ENCODE assay signal across 1 cellular context in genomic region chr10:84139126-84140035, GRCh38.
TF ChIP-seq lines count a peak whose summit lies in the region.

A gene with protein sequence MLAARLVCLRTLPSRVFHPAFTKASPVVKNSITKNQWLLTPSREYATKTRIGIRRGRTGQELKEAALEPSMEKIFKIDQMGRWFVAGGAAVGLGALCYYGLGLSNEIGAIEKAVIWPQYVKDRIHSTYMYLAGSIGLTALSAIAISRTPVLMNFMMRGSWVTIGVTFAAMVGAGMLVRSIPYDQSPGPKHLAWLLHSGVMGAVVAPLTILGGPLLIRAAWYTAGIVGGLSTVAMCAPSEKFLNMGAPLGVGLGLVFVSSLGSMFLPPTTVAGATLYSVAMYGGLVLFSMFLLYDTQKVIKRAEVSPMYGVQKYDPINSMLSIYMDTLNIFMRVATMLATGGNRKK (plus strand): TSS chr10:84139509. CDS start chr10:84141501, 1,992 bp downstream.

TF ChIP-seq in HepG2, 621 proteins besides CTCF, POLR2A, EP300 and RAD21 (continued from another document and continues in another):
- TF ChIP-seq KLF6 (CRISPR knock-in tag; IDR thresholded peaks at IDR 0.05) (0 out of 2 replicates have a peak, but pooled peaks have one; percentile 29), ZNF143 (CRISPR knock-in tag; IDR thresholded peaks at IDR 0.05) (0 out of 2 replicates have a peak, but pooled peaks have one; percentile 40), NFE2 (CRISPR knock-in tag; IDR thresholded peaks at IDR 0.05) (peak; percentile 91), ZNF503 (CRISPR knock-in tag; IDR thresholded peaks at IDR 0.05) (peak; percentile 86), POLR2AphosphoS2 (IDR thresholded peaks at IDR 0.05; ENCODE audit: low read depth, low read length) (0 out of 2 replicates have a peak, but pooled peaks have one; percentile 43), RBFOX2 (IDR thresholded peaks at IDR 0.05; ENCODE audit: low read depth, low read length) (peak; percentile 97), ZNF556 (CRISPR knock-in tag; IDR thresholded peaks at IDR 0.05; ENCODE audit: borderline replicate concordance) (peak; percentile 72; the same call in 1 of the 2 replicates), FUBP1 (CRISPR knock-in tag; IDR thresholded peaks at IDR 0.05; ENCODE audit: borderline replicate concordance) (no peak), ZNF121 (CRISPR knock-in tag; IDR thresholded peaks at IDR 0.05) (no peak), CHD2 (IDR thresholded peaks at IDR 0.05; ENCODE audit: low read depth, low read length) (no peak), GABPB1 (CRISPR knock-in tag; IDR thresholded peaks at IDR 0.05) (peak; percentile 98), ZNF644 (CRISPR knock-in tag; IDR thresholded peaks at IDR 0.05; ENCODE audit: low read depth) (no peak), ZNF615 (CRISPR knock-in tag; IDR thresholded peaks at IDR 0.05; ENCODE audit: borderline replicate concordance) (no peak), ZFAT (CRISPR knock-in tag; conservative IDR thresholded peaks at IDR 0.05) (0 out of 2 replicates have a peak, but pooled peaks have one; percentile 45), HOXA3 (CRISPR knock-in tag; IDR thresholded peaks at IDR 0.05) (peak; percentile 99), ZFP1 (CRISPR knock-in tag; IDR thresholded peaks at IDR 0.05) (no peak; the same call in 1 of the 2 replicates), ZNF335 (CRISPR knock-in tag; IDR thresholded peaks at IDR 0.05) (peak; percentile 31; the same call in 1 of the 2 replicates), NFIB (CRISPR knock-in tag; IDR thresholded peaks at IDR 0.05; ENCODE audit: borderline replicate concordance) (no peak), ZNF253 (CRISPR knock-in tag; IDR thresholded peaks at IDR 0.05; ENCODE audit: borderline replicate concordance) (no peak), PRMT3 (CRISPR knock-in tag; IDR thresholded peaks at IDR 0.05; ENCODE audit: borderline replicate concordance, low read depth) (no peak), ZNF652 (CRISPR knock-in tag; IDR thresholded peaks at IDR 0.05; ENCODE audit: borderline replicate concordance, low read depth) (no peak; the same call in 1 of the 2 replicates), XBP1 (CRISPR knock-in tag; IDR thresholded peaks at IDR 0.05) (peak; percentile 61; the same call in 1 of the 2 replicates), TARDBP (CRISPR knock-in tag; IDR thresholded peaks at IDR 0.05) (peak; percentile 89), TRIM24 (CRISPR knock-in tag; IDR thresholded peaks at IDR 0.05) (no peak), NKX3-1 (CRISPR knock-in tag; IDR thresholded peaks at IDR 0.05) (peak; percentile 56; the same call in 1 of the 2 replicates), RXRB (CRISPR knock-in tag; IDR thresholded peaks at IDR 0.05; ENCODE audit: borderline replicate concordance) (peak; percentile 58), ZBTB40 (IDR thresholded peaks at IDR 0.05) (no peak), ZBTB40 (CRISPR knock-in tag; IDR thresholded peaks at IDR 0.05) (peak; percentile 72), RARA (CRISPR knock-in tag; IDR thresholded peaks at IDR 0.05) (no peak), RBAK (CRISPR knock-in tag; IDR thresholded peaks at IDR 0.05) (no peak), AGO2 (optimal IDR thresholded peaks at IDR 0.05; ENCODE audit: low read depth, low read length) (peak; percentile 86), KDM5B (CRISPR knock-in tag; IDR thresholded peaks at IDR 0.05; ENCODE audit: borderline replicate concordance) (peak; percentile 94; the same call in 1 of the 2 replicates), KMT2B (CRISPR knock-in tag; IDR thresholded peaks at IDR 0.05) (peak; percentile 82), ELF4 (CRISPR knock-in tag; IDR thresholded peaks at IDR 0.05; ENCODE audit: borderline replicate concordance) (no peak), ZSCAN9 (CRISPR knock-in tag; IDR thresholded peaks at IDR 0.05; ENCODE audit: borderline replicate concordance) (no peak), MTA3 (CRISPR knock-in tag; IDR thresholded peaks at IDR 0.05) (no peak)
- TF ChIP-seq, protein P1, sequence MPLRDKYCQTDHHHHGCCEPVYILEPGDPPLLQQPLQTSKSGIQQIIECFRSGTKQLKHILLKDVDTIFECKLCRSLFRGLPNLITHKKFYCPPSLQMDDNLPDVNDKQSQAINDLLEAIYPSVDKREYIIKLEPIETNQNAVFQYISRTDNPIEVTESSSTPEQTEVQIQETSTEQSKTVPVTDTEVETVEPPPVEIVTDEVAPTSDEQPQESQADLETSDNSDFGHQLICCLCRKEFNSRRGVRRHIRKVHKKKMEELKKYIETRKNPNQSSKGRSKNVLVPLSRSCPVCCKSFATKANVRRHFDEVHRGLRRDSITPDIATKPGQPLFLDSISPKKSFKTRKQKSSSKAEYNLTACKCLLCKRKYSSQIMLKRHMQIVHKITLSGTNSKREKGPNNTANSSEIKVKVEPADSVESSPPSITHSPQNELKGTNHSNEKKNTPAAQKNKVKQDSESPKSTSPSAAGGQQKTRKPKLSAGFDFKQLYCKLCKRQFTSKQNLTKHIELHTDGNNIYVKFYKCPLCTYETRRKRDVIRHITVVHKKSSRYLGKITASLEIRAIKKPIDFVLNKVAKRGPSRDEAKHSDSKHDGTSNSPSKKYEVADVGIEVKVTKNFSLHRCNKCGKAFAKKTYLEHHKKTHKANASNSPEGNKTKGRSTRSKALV (CRISPR knock-in tag; IDR thresholded peaks at IDR 0.05) = no peak
- TF ChIP-seq, protein P2, sequence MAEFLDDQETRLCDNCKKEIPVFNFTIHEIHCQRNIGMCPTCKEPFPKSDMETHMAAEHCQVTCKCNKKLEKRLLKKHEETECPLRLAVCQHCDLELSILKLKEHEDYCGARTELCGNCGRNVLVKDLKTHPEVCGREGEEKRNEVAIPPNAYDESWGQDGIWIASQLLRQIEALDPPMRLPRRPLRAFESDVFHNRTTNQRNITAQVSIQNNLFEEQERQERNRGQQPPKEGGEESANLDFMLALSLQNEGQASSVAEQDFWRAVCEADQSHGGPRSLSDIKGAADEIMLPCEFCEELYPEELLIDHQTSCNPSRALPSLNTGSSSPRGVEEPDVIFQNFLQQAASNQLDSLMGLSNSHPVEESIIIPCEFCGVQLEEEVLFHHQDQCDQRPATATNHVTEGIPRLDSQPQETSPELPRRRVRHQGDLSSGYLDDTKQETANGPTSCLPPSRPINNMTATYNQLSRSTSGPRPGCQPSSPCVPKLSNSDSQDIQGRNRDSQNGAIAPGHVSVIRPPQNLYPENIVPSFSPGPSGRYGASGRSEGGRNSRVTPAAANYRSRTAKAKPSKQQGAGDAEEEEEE (CRISPR knock-in tag; IDR thresholded peaks at IDR 0.05; ENCODE audit: borderline replicate concordance) = no peak
- TF ChIP-seq, protein P3, sequence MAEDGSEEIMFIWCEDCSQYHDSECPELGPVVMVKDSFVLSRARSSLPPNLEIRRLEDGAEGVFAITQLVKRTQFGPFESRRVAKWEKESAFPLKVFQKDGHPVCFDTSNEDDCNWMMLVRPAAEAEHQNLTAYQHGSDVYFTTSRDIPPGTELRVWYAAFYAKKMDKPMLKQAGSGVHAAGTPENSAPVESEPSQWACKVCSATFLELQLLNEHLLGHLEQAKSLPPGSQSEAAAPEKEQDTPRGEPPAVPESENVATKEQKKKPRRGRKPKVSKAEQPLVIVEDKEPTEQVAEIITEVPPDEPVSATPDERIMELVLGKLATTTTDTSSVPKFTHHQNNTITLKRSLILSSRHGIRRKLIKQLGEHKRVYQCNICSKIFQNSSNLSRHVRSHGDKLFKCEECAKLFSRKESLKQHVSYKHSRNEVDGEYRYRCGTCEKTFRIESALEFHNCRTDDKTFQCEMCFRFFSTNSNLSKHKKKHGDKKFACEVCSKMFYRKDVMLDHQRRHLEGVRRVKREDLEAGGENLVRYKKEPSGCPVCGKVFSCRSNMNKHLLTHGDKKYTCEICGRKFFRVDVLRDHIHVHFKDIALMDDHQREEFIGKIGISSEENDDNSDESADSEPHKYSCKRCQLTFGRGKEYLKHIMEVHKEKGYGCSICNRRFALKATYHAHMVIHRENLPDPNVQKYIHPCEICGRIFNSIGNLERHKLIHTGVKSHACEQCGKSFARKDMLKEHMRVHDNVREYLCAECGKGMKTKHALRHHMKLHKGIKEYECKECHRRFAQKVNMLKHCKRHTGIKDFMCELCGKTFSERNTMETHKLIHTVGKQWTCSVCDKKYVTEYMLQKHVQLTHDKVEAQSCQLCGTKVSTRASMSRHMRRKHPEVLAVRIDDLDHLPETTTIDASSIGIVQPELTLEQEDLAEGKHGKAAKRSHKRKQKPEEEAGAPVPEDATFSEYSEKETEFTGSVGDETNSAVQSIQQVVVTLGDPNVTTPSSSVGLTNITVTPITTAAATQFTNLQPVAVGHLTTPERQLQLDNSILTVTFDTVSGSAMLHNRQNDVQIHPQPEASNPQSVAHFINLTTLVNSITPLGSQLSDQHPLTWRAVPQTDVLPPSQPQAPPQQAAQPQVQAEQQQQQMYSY (CRISPR knock-in tag; IDR thresholded peaks at IDR 0.05) = no peak
- TF ChIP-seq, protein P4, sequence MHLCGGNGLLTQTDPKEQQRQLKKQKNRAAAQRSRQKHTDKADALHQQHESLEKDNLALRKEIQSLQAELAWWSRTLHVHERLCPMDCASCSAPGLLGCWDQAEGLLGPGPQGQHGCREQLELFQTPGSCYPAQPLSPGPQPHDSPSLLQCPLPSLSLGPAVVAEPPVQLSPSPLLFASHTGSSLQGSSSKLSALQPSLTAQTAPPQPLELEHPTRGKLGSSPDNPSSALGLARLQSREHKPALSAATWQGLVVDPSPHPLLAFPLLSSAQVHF (CRISPR knock-in tag; IDR thresholded peaks at IDR 0.05) = no peak
